8 cellular contexts compared by ENCODE assay signal in the genomic region with DNA sequence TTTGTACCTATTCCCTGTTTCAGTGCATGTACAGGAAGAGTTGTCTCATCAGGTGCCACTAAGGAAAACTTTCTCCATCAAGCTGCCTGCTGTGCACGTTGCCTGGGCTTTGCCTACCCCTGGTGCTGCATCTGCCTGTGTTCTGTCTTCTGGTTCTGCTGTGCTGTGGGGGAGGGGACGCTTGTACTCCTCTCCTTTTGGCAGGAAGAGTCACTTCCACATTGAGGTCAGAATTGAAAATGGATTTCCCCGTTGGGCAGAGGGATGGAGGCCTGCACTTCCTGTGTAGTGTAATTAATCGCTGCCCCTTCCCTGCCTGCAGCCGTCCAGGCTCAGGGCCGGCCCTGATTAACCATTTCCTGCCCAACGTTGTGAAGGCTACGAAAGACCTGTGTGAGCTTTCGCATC.
A peak's percentile ranks its signal among the peaks of the same experiment; 100 is the strongest.
DNase-seq lines count a peak whose midpoint lies in the region; ATAC-seq lines count a peak whose summit lies in the region.

No MANE protein-coding gene starts in this region.

- peak; percentile 49 for ATAC-seq in GM18907 (IDR thresholded peaks at IDR 0.05; ENCODE audit: unreplicated experiment)
- no peak for ATAC-seq in GM19023 (IDR thresholded peaks at IDR 0.05; ENCODE audit: unreplicated experiment)

- DNase-seq in AG20443 (ENCODE audit: low spot score): peak; percentile 33
- peak; percentile 26 for DNase-seq in NAMALWA (ENCODE audit: low spot score)
- DNase-seq in astrocyte of the hippocampus (ENCODE audit: low read depth, low spot score): peak; percentile 33
- peak; percentile 86 for DNase-seq in medulla oblongata (ENCODE audit: extremely low spot score)
- no peak for DNase-seq in D341Med (ENCODE audit: low spot score)
- no peak for DNase-seq in cerebellar nuclear complex (lab: John Stamatoyannopoulos, UW)

Comparison
In these comparisons a context has a peak if more than half of its experiments do, and no peak if none do; other contexts are left out.
1. DNase-seq: peak in AG20443 (single experiment), NAMALWA (single experiment), astrocyte of the hippocampus (single experiment) and medulla oblongata (single experiment); none in D341Med (single experiment) and cerebellar nuclear complex (0 of 2).